1 cellular context compared by ENCODE assay signal in the genomic region with DNA sequence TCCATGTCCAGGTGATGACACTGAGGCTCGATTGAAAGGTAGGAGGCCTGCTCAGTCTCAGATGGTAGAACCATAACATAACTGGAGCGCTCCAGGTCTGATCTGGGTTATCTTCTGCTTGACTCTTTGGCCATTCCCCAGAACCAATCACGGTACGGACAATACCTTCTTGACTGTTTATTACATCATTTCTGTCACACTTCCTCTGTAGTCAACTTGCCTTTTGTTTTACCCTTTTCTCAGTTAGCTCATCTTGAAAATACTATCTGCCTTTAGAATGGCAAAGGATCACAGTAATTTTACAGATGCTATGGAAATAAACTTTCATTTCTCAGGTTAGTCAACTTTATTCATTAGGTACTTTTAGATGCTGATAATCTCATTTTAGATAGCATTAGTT.
A peak's percentile ranks its signal among the peaks of the same experiment; 100 is the strongest.
TF ChIP-seq lines count a peak whose summit lies in the region.

No MANE protein-coding gene starts in this region.

TF ChIP-seq in GM12878, 131 proteins besides CTCF, POLR2A, EP300 and RAD21:
- TF ChIP-seq SPI1 (IDR thresholded peaks at IDR 0.05; ENCODE audit: borderline replicate concordance, insufficient read depth, low read depth, low read length) = peak; percentile 79; the same call in 1 of the 2 replicates
- TF ChIP-seq IKZF2 (IDR thresholded peaks at IDR 0.05) = peak in 1 of 2 experiments; percentile 28; a peak in 1 of 4 replicates
- no peak for TF ChIP-seq KAT2A (conservative IDR thresholded peaks at IDR 0.05; ENCODE audit: control insufficient read depth, low read depth, low read length)
- TF ChIP-seq MTA2 (IDR thresholded peaks at IDR 0.05; ENCODE audit: low read depth) = peak; percentile 32; the same call in 1 of the 2 replicates
- peak; percentile 65; the same call in 1 of the 2 replicates for TF ChIP-seq JUNB (IDR thresholded peaks at IDR 0.05)
- TF ChIP-seq, protein P1, sequence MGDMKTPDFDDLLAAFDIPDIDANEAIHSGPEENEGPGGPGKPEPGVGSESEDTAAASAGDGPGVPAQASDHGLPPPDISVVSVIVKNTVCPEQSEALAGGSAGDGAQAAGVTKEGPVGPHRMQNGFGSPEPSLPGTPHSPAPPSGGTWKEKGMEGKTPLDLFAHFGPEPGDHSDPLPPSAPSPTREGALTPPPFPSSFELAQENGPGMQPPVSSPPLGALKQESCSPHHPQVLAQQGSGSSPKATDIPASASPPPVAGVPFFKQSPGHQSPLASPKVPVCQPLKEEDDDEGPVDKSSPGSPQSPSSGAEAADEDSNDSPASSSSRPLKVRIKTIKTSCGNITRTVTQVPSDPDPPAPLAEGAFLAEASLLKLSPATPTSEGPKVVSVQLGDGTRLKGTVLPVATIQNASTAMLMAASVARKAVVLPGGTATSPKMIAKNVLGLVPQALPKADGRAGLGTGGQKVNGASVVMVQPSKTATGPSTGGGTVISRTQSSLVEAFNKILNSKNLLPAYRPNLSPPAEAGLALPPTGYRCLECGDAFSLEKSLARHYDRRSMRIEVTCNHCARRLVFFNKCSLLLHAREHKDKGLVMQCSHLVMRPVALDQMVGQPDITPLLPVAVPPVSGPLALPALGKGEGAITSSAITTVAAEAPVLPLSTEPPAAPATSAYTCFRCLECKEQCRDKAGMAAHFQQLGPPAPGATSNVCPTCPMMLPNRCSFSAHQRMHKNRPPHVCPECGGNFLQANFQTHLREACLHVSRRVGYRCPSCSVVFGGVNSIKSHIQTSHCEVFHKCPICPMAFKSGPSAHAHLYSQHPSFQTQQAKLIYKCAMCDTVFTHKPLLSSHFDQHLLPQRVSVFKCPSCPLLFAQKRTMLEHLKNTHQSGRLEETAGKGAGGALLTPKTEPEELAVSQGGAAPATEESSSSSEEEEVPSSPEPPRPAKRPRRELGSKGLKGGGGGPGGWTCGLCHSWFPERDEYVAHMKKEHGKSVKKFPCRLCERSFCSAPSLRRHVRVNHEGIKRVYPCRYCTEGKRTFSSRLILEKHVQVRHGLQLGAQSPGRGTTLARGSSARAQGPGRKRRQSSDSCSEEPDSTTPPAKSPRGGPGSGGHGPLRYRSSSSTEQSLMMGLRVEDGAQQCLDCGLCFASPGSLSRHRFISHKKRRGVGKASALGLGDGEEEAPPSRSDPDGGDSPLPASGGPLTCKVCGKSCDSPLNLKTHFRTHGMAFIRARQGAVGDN (IDR thresholded peaks at IDR 0.05) = peak; percentile 58; the same call in 1 of the 2 replicates
- 0 out of 2 replicates have a peak, but pooled peaks have one; percentile 16 for TF ChIP-seq IRF4 (IDR thresholded peaks at IDR 0.05; ENCODE audit: low read depth, low read length)
- peak; percentile 64; the same call in 1 of the 2 replicates for TF ChIP-seq CREM (IDR thresholded peaks at IDR 0.05; ENCODE audit: low read depth)
- TF ChIP-seq ATF7 (IDR thresholded peaks at IDR 0.05; ENCODE audit: low read depth) = peak; percentile 82
- TF ChIP-seq STAT3 (IDR thresholded peaks at IDR 0.05; ENCODE audit: low read depth, low read length) = no peak
- TF ChIP-seq IKZF1 (conservative IDR thresholded peaks at IDR 0.05) = no peak; the same call in 1 of the 2 replicates
- no peak for TF ChIP-seq BRCA1 (IDR thresholded peaks at IDR 0.05; ENCODE audit: low read depth, low read length)
- TF ChIP-seq, protein P2, sequence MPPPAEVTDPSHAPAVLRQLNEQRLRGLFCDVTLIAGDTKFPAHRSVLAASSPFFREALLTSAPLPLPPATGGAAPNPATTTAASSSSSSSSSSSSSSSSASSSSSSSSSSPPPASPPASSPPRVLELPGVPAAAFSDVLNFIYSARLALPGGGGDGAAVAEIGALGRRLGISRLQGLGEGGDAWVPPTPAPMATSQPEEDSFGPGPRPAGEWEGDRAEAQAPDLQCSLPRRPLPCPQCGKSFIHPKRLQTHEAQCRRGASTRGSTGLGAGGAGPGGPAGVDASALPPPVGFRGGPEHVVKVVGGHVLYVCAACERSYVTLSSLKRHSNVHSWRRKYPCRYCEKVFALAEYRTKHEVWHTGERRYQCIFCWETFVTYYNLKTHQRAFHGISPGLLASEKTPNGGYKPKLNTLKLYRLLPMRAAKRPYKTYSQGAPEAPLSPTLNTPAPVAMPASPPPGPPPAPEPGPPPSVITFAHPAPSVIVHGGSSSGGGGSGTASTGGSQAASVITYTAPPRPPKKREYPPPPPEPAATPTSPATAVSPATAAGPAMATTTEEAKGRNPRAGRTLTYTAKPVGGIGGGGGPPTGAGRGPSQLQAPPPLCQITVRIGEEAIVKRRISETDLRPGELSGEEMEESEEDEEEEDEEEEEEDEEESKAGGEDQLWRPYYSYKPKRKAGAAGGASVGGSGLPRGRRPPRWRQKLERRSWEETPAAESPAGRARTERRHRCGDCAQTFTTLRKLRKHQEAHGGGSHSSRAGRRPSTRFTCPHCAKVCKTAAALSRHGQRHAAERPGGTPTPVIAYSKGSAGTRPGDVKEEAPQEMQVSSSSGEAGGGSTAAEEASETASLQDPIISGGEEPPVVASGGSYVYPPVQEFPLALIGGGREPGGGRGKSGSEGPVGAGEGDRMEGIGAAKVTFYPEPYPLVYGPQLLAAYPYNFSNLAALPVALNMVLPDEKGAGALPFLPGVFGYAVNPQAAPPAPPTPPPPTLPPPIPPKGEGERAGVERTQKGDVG (CRISPR knock-in tag; IDR thresholded peaks at IDR 0.05) = no peak
- 0 out of 2 replicates have a peak, but pooled peaks have one; percentile 12 for TF ChIP-seq FOXM1 (IDR thresholded peaks at IDR 0.05; ENCODE audit: low read depth, low read length)
- TF ChIP-seq EED (IDR thresholded peaks at IDR 0.05; ENCODE audit: low read depth) = 0 out of 2 replicates have a peak, but pooled peaks have one; percentile 22
TF ChIP-seq in GM12878: peak in this region for 10.
